19 cellular contexts compared by ENCODE assay signal in genomic region chr12:20443792-20444191, GRCh38.
DNase-seq lines count a peak whose midpoint lies in the region; ATAC-seq and TF ChIP-seq lines count a peak whose summit lies in the region.
"Had no signal": no experiment of that assay in that cellular context is flagged by ENCODE, and none has a peak within 500 bp of the region (broad histone marks: within the 10 kb centered on the region; RNA-seq: fewer than 3 reads in every experiment).

No MANE protein-coding gene starts in this region.

- CTCF ChIA-PET in WTC11 (lab: Charles Lee): interaction anchor here (1.2 kb wide), 1 partner anchor 75 kb away, joined by 3 read pairs; the partner anchor contains the start of gene PDE3A

- no peaks in the 10 kb centered on the region for H3K36me3 Mint-ChIP-seq in WTC11
- H3K36me3 Mint-ChIP-seq: CD4-positive, alpha-beta memory T cell had no signal

- no peak overlapping the region for H2AFZ ChIP-seq in hepatocyte

- POLR2A ChIA-PET in WTC11 (lab: Charles Lee): no interaction called here

- intact Hi-C loops in heart right ventricle (cut with DNase I) (no loop called here), Right ventricle myocardium superior (cut with DNase I) (no loop called here), tibial artery (cut with DNase I; ENCODE audit: low total_unique reads) (no loop called here)

- H3K4me3 Mint-ChIP-seq in WTC11: no peak overlapping the region
- H3K4me3 Mint-ChIP-seq: CD4-positive, alpha-beta memory T cell had no signal

- no peaks in the 10 kb centered on the region for H3K27me3 ChIP-seq in heart right ventricle
- no peaks in the 10 kb centered on the region for H3K27me3 ChIP-seq in hepatocyte
- no peaks in the 10 kb centered on the region for H3K27me3 ChIP-seq in tibial artery
- H3K27me3 ChIP-seq: Peyer's patch had no signal

- peak overlapping the region; percentile 28 for H3K4me2 ChIP-seq in hepatocyte
- H3K4me2 ChIP-seq: A549 had no signal

- H3K36me3 ChIP-seq in heart right ventricle (no peaks in the 10 kb centered on the region), hepatocyte (replicated peaks; ENCODE audit: insufficient read depth, low read depth) (no peaks in the 10 kb centered on the region), tibial artery (no peaks in the 10 kb centered on the region)
- H3K36me3 ChIP-seq: HAP-1, Peyer's patch had no signal

- TF ChIP-seq CTCF in heart right ventricle (IDR thresholded peaks at IDR 0.05) (no peak), WTC11 (IDR thresholded peaks at IDR 0.05) (no peak), hepatocyte (IDR thresholded peaks at IDR 0.05; ENCODE audit: poor library complexity) (no peak), tibial artery (IDR thresholded peaks at IDR 0.05) (no peak)

- peaks cover 39% of the 10 kb centered on the region for H3K4me1 Mint-ChIP-seq in WTC11
- H3K4me1 Mint-ChIP-seq: CD4-positive, alpha-beta memory T cell had no signal

- no peaks in the 10 kb centered on the region for H4K20me1 ChIP-seq in hepatocyte (ENCODE audit: insufficient read depth, poor library complexity, severe bottlenecking)

- no peak overlapping the region for H3K4me3 ChIP-seq in heart right ventricle
- no peak overlapping the region for H3K4me3 ChIP-seq in hepatocyte
- no peak overlapping the region for H3K4me3 ChIP-seq in tibial artery
- H3K4me3 ChIP-seq: A549, HAP-1, Peyer's patch had no signal

- H3K27ac ChIP-seq in heart right ventricle (peak overlapping the region; percentile 13 to 91 (median 82)), hepatocyte (no peak overlapping the region), tibial artery (peak overlapping the region; percentile 29 to 57)
- H3K27ac ChIP-seq: A549 had no signal

- H3K27ac Mint-ChIP-seq in WTC11: no peak overlapping the region
- H3K27ac Mint-ChIP-seq: CD4-positive, alpha-beta memory T cell had no signal

- H3K9me3 Mint-ChIP-seq in WTC11: no peaks in the 10 kb centered on the region
- H3K9me3 Mint-ChIP-seq: CD4-positive, alpha-beta memory T cell had no signal

- no peak for DNase-seq in heart right ventricle
- no peak for DNase-seq in Right ventricle myocardium superior
- no peak for DNase-seq in WTC11 (ENCODE audit: low spot score)
- DNase-seq in hepatocyte (ENCODE audit: low spot score): no peak
- DNase-seq in tibial artery: no peak
- no peak for DNase-seq in HPDE6-E6E7 (ENCODE audit: extremely low spot score)
- DNase-seq: CD4-positive, alpha-beta memory T cell; IMR-90; NCI-H1417 treated with DMSO at 0.1 percent for 48 hours; NCI-H187 treated with DMSO at 0.1 percent for 48 hours; NCI-H2171; NCI-H446; NCI-H748 treated with DMSO at 0.1 percent for 48 hours; NK-92 treated with Interleukin-12 subunit alpha and Interleukin-12 subunit beta, amount 100 ng/mL, for 24 hours; Peyer's patch had no signal

- WGBS in heart right ventricle, 2 donors: 40 to 43% methylated on average over 2 of the region's 2 CpGs
- WGBS in hepatocyte (ENCODE audit: low lambda C conversion rate, missing lambda C conversion rate): 39% methylated on average over 2 of the region's 2 CpGs

- H3K4me1 ChIP-seq in heart right ventricle: peaks cover 13 to 86% (median 54%) of the 10 kb centered on the region in 9 donors
- H3K4me1 ChIP-seq in hepatocyte (ENCODE audit: insufficient read depth): peaks cover 12% of the 10 kb centered on the region
- H3K4me1 ChIP-seq in tibial artery: peaks cover 0 to 89% (median 28%) of the 10 kb centered on the region in 4 donors
- H3K4me1 ChIP-seq: HAP-1, Peyer's patch had no signal

- no peak for ATAC-seq in heart right ventricle
- ATAC-seq in Right ventricle myocardium superior (ENCODE audit: poor library complexity): no peak
- ATAC-seq in WTC11: peak; percentile 26; the same call in 1 of the 2 replicates
- no peak for ATAC-seq in GM19452 (IDR thresholded peaks at IDR 0.05; ENCODE audit: unreplicated experiment)
- ATAC-seq in esophagus mucosa: no peak
- ATAC-seq: A549 had no signal

- peaks cover 77% of the 10 kb centered on the region for H3K79me2 ChIP-seq in hepatocyte

- H3K9me3 ChIP-seq in heart right ventricle (no peaks in the 10 kb centered on the region), hepatocyte (ENCODE audit: low read depth) (no peaks in the 10 kb centered on the region), tibial artery (no peaks in the 10 kb centered on the region)
- H3K9me3 ChIP-seq: A549, HAP-1, Peyer's patch had no signal

- H3K27me3 Mint-ChIP-seq in WTC11 (ENCODE audit: low read depth): no peaks in the 10 kb centered on the region; the same call in 1 of the 2 replicates

- H3K9me2 ChIP-seq in hepatocyte (replicated peaks; ENCODE audit: insufficient read depth): no peaks in the 10 kb centered on the region

TF ChIP-seq in WTC11, 78 proteins besides CTCF, POLR2A, EP300 and RAD21:
- TF ChIP-seq PRDM15 (CRISPR knock-in tag; IDR thresholded peaks at IDR 0.05): peak; percentile 69
- TF ChIP-seq JUN (CRISPR knock-in tag; IDR thresholded peaks at IDR 0.05): no peak
- no peak for TF ChIP-seq FOXK1 (CRISPR knock-in tag; IDR thresholded peaks at IDR 0.05)
